13 cellular contexts compared by ENCODE assay signal in genomic region chr7:149635561-149636329, GRCh38.
DNase-seq lines count a peak whose midpoint lies in the region; ATAC-seq and TF ChIP-seq lines count a peak whose summit lies in the region.
"Had no signal": no experiment of that assay in that cellular context is flagged by ENCODE, and none has a peak within 500 bp of the region (broad histone marks: within the 10 kb centered on the region; RNA-seq: fewer than 3 reads in every experiment).

No MANE protein-coding gene starts in this region.

- ATAC-seq in GM19452 (IDR thresholded peaks at IDR 0.05; ENCODE audit: unreplicated experiment): peak; percentile 50
- no peak for ATAC-seq in HG03521 (IDR thresholded peaks at IDR 0.05; ENCODE audit: unreplicated experiment)
- ATAC-seq: esophagus mucosa, mucosa of descending colon had no signal

- H3K4me1 ChIP-seq in BE2C (no peaks in the 10 kb centered on the region), stomach (no peaks in the 10 kb centered on the region)

- H3K4me3 ChIP-seq in BE2C (ENCODE audit: low read depth, low read length) (no peak overlapping the region), epithelial cell of esophagus (ENCODE audit: low read length) (no peak overlapping the region), stomach (no peak overlapping the region)
- H3K4me3 ChIP-seq: mucosa of descending colon, PC-9 had no signal

- H3K27ac ChIP-seq in stomach: no peak overlapping the region
- H3K27ac ChIP-seq: PC-9 had no signal

- intact Hi-C loops in stomach (cut with DNase I; ENCODE audit: low total_unique reads): no loop called here

- H3K36me3 ChIP-seq in BE2C (no peaks in the 10 kb centered on the region), stomach (no peaks in the 10 kb centered on the region)

- TF ChIP-seq CTCF in BE2C (IDR thresholded peaks at IDR 0.05; ENCODE audit: low read depth, low read length) (no peak), epithelial cell of esophagus (IDR thresholded peaks at IDR 0.05; ENCODE audit: insufficient read depth, low read depth, low read length, missing control alignments) (no peak), stomach (IDR thresholded peaks at IDR 0.05) (no peak)

- H3K9me3 ChIP-seq in BE2C (no peaks in the 10 kb centered on the region), stomach (no peaks in the 10 kb centered on the region)
- H3K9me3 ChIP-seq: mucosa of descending colon had no signal

- H3K27me3 ChIP-seq in BE2C (peaks cover 36% of the 10 kb centered on the region), stomach (peaks cover 0 to 27% (median 3%) of the 10 kb centered on the region in 3 donors)

- DNase-seq in BE2C: peak; percentile 37
- DNase-seq in NCI-H146 treated with DMSO at 0.1 percent for 48 hours (lab: John Stamatoyannopoulos, UW; ENCODE audit: unreplicated experiment): peak; percentile 19
- peak; percentile 37 for DNase-seq in epithelial cell of esophagus (ENCODE audit: low read depth)
- no peak for DNase-seq in occipital lobe (lab: John Stamatoyannopoulos, UW)
- DNase-seq in stomach: no peak
- DNase-seq in NCI-H2029 (lab: John Stamatoyannopoulos, UW): no peak
- DNase-seq: activated CD4-positive, alpha-beta memory T cell treated with anti-CD3 and anti-CD28 coated beads, Interleukin-2, amount 10 ng/mL, durations not matched to agents 7 days and 5 days; mucosa of descending colon; NCI-H2081 treated with DMSO at 0.1 percent for 48 hours had no signal

- TF ChIP-seq EP300 in stomach (IDR thresholded peaks at IDR 0.05): no peak

- WGBS in stomach, 5 donors: 47 to 62% (median 57%) methylated on average over 10 of the region's 10 CpGs

- TF ChIP-seq POLR2A in stomach (IDR thresholded peaks at IDR 0.05): no peak

Comparison
In these comparisons a context has a peak if more than half of its experiments do, and no peak if none do; other contexts are left out.
1. DNase-seq: peak in BE2C (single experiment), NCI-H146 treated with DMSO at 0.1 percent for 48 hours (single experiment) and epithelial cell of esophagus (single experiment); none in occipital lobe (single experiment), stomach (single experiment) and NCI-H2029 (single experiment).